29 cellular contexts compared by ENCODE assay signal in genomic region chr12:120532701-120533238, GRCh38. TPM values are rescaled to one million over a fixed set of nuclear protein-coding genes. Genes with fewer than 3 reads are reported as not detected.
DNase-seq lines count a peak whose midpoint lies in the region; ATAC-seq, FAIRE-seq and TF ChIP-seq lines count a peak whose summit lies in the region.
"Had no signal": no experiment of that assay in that cellular context is flagged by ENCODE, and none has a peak within 500 bp of the region (broad histone marks: within the 10 kb centered on the region; RNA-seq: fewer than 3 reads in every experiment).

No MANE protein-coding gene starts in this region.

- POLR2A ChIA-PET in GM10248 (lab: Yijun Ruan, JAX) (interaction anchor here (1.0 kb wide), 1 partner anchor 36 kb away, joined by 5 read pairs; no protein-coding TSS in a partner anchor), GM12878 (lab: Charles Lee) (interaction anchor here (0.9 to 1.3 kb wide), 2 partner anchors 36 to 93 kb away, joined by 3 to 11 read pairs; partner anchors contain the start of gene DYNLL1)

- TF ChIP-seq POLR2A in GM12878 (IDR thresholded peaks at IDR 0.05; ENCODE audit: low read depth, low read length) (no peak), uterus (IDR thresholded peaks at IDR 0.05) (no peak)

- H3K27ac ChIP-seq in OCI-LY1 (ENCODE audit: low read depth, low read length, poor library complexity, severe bottlenecking) (peak overlapping the region; percentile 78), GM12878 (ENCODE audit: control insufficient read depth, insufficient read depth) (no peak overlapping the region), left ventricle myocardium inferior (replicated peaks) (no peak overlapping the region), mammary epithelial cell (ENCODE audit: insufficient read depth, low read depth, low read length) (no peak overlapping the region), uterus (no peak overlapping the region)
- H3K27ac ChIP-seq: ascending aorta, coronary artery, gastroesophageal sphincter, hepatocyte, lower lobe of right lung, sigmoid colon, thyroid gland had no signal

- no peaks in the 10 kb centered on the region for H3K9me2 ChIP-seq in OCI-LY1 (ENCODE audit: low read depth, low read length)

- no peak for TF ChIP-seq EP300 in GM12878 (IDR thresholded peaks at IDR 0.05; ENCODE audit: borderline replicate concordance in 1 of 2, control insufficient read depth in 1 of 2, low read depth in 2 of 2, low read length in 2 of 2)

- TF ChIP-seq CTCF in GM10248 (IDR thresholded peaks at IDR 0.05; ENCODE audit: control extremely low read depth, extremely low read depth, low read depth, missing control alignments) (no peak), OCI-LY1 (IDR thresholded peaks at IDR 0.05; ENCODE audit: low read length) (no peak), GM12878 (IDR thresholded peaks at IDR 0.05 in 2 of 3, conservative IDR thresholded peaks at IDR 0.05 in 1 of 3; ENCODE audit: control insufficient read depth in 2 of 3, extremely low read depth in 1 of 3, insufficient read depth in 1 of 3, low read depth in 3 of 3, low read length in 3 of 3) (no peak), left ventricle myocardium inferior (IDR thresholded peaks at IDR 0.05; ENCODE audit: borderline replicate concordance) (no peak), mammary epithelial cell (conservative IDR thresholded peaks at IDR 0.05 in 1 of 2, IDR thresholded peaks at IDR 0.05 in 1 of 2; ENCODE audit: extremely low read depth in 1 of 2, insufficient read depth in 1 of 2, low read depth in 1 of 2, low read length in 2 of 2) (no peak), uterus (IDR thresholded peaks at IDR 0.05) (no peak)

- intact Hi-C loops in GM12878 (cut with micrococcal nuclease; ENCODE audit: unreplicated experiment): no loop called here
- intact Hi-C loops in left ventricle myocardium inferior (cut with micrococcal nuclease): no loop called here
- intact Hi-C loops in mammary epithelial cell (cut with micrococcal nuclease): loop anchor here (10.0 kb wide), 1 partner anchor 178 kb away; no protein-coding TSS in a partner anchor
- intact Hi-C loops in uterus (cut with DNase I; ENCODE audit: low total_unique reads): no loop called here

- H3K36me3 Mint-ChIP-seq in activated CD8-positive, alpha-beta memory T cell treated with anti-CD3 and anti-CD28 coated beads, Interleukin-2, amount 10 ng/mL, durations not matched to agents 7 days and 5 days: peaks cover 6% of the 10 kb centered on the region

- no peak overlapping the region for H3K4me3 Mint-ChIP-seq in activated CD8-positive, alpha-beta memory T cell treated with anti-CD3 and anti-CD28 coated beads, Interleukin-2, amount 10 ng/mL, durations not matched to agents 7 days and 5 days
- H3K4me3 Mint-ChIP-seq: T-helper 17 cell had no signal

- H4K20me1 ChIP-seq in OCI-LY1 (ENCODE audit: insufficient read depth, low read length) (no peaks in the 10 kb centered on the region), GM12878 (ENCODE audit: control insufficient read depth, insufficient read depth) (peaks cover 5% of the 10 kb centered on the region; the same call in 1 of the 2 replicates), mammary epithelial cell (ENCODE audit: insufficient read depth, low read length) (no peaks in the 10 kb centered on the region)

- TF ChIP-seq RAD21 in GM12878 (IDR thresholded peaks at IDR 0.05; ENCODE audit: insufficient read depth, low read depth, low read length): no peak

- BruUV-seq in GM12878 (replicated peaks; lab: Mats Ljungman, UMichigan): no TSS peak
- no TSS peak for BruUV-seq in mammary epithelial cell (replicated peaks; lab: Mats Ljungman, UMichigan)

- FAIRE-seq in GM12878 (lab: Jason Lieb, UNC): no peak
- FAIRE-seq: A204.1 had no signal

- H3K9me3 ChIP-seq in OCI-LY1 (ENCODE audit: low read length): no peaks in the 10 kb centered on the region
- H3K9me3 ChIP-seq in GM12878 (replicated peaks; ENCODE audit: control insufficient read depth, insufficient read depth, low read length): no peaks in the 10 kb centered on the region
- H3K9me3 ChIP-seq in left ventricle myocardium inferior (replicated peaks): no peaks in the 10 kb centered on the region
- no peaks in the 10 kb centered on the region for H3K9me3 ChIP-seq in mammary epithelial cell (replicated peaks; ENCODE audit: insufficient read depth, low read length)
- H3K9me3 ChIP-seq in uterus: no peaks in the 10 kb centered on the region
- H3K9me3 ChIP-seq: ascending aorta, gastroesophageal sphincter, lower lobe of right lung, psoas muscle, sigmoid colon, thyroid gland had no signal

- H3K9me3 Mint-ChIP-seq in activated CD8-positive, alpha-beta memory T cell treated with anti-CD3 and anti-CD28 coated beads, Interleukin-2, amount 10 ng/mL, durations not matched to agents 7 days and 5 days (ENCODE audit: low read depth): no peaks in the 10 kb centered on the region
- H3K9me3 Mint-ChIP-seq: activated T-cell treated with anti-CD3 and anti-CD28 coated beads, Interleukin-2, amount 50 U/mL, for 72 hours had no signal

- dilution Hi-C loops in mammary epithelial cell (cut with HindIII; ENCODE audit: low sequenced_read_pairs): no loop called here

- CTCF ChIA-PET in activated CD8-positive, alpha-beta memory T cell treated with anti-CD3 and anti-CD28 coated beads, Interleukin-2, amount 10 ng/mL, durations not matched to agents 7 days and 5 days (lab: Charles Lee): no interaction called here
- CTCF ChIA-PET in GM10248 (lab: Yijun Ruan, JAX): interaction anchor here (1.3 kb wide), 1 partner anchor 92 kb away, joined by 3 read pairs; no protein-coding TSS in a partner anchor
- CTCF ChIA-PET in GM12878 (lab: Yijun Ruan, JAX): interaction anchor here (1.0 to 1.2 kb wide), 2 partner anchors 305 to 332 kb away, joined by 3 read pairs; partner anchors contain the start of gene RPLP0
- CTCF ChIA-PET in mammary epithelial cell (lab: Charles Lee; ENCODE audit: low non-redundant PET): no interaction called here

- H2AFZ ChIP-seq in OCI-LY1 (ENCODE audit: low read length): no peak overlapping the region
- peak overlapping the region; percentile 20; the same call in 1 of the 2 replicates for H2AFZ ChIP-seq in GM12878 (ENCODE audit: control insufficient read depth, low read depth, low read length)
- H2AFZ ChIP-seq in mammary epithelial cell (ENCODE audit: low read depth, low read length): no peak overlapping the region

- H3K27me3 ChIP-seq in OCI-LY1 (ENCODE audit: insufficient read depth, low read length) (no peaks in the 10 kb centered on the region), GM12878 (replicated peaks in 1 of 2; ENCODE audit: control insufficient read depth in 2 of 2, insufficient read depth in 2 of 2, low read length in 1 of 2) (no peaks in the 10 kb centered on the region), left ventricle myocardium inferior (ENCODE audit: low read depth) (no peaks in the 10 kb centered on the region), mammary epithelial cell (ENCODE audit: insufficient read depth, low read length) (no peaks in the 10 kb centered on the region), uterus (no peaks in the 10 kb centered on the region)
- H3K27me3 ChIP-seq: ascending aorta, gastroesophageal sphincter, hepatocyte, sigmoid colon, thyroid gland had no signal

- H3K79me2 ChIP-seq in OCI-LY1 (ENCODE audit: insufficient read depth, low read length): peaks cover 29% of the 10 kb centered on the region
- H3K79me2 ChIP-seq in GM12878 (ENCODE audit: control insufficient read depth, insufficient read depth, low read length): peaks cover 44% of the 10 kb centered on the region
- peaks cover 44% of the 10 kb centered on the region for H3K79me2 ChIP-seq in mammary epithelial cell (ENCODE audit: insufficient read depth, low read length)

- 0 out of 2 replicates have a peak, but pooled peaks cover 10% of the 10 kb centered on the region for H3F3A ChIP-seq in OCI-LY1 (ENCODE audit: insufficient read depth, low read length)

- RAD21 ChIA-PET in GM12878 (lab: Charles Lee; ENCODE audit: unreplicated experiment): no interaction called here

- H3K4me1 ChIP-seq in OCI-LY1 (ENCODE audit: insufficient read depth, low read length, severe bottlenecking) (peaks cover 51% of the 10 kb centered on the region), GM12878 (ENCODE audit: control insufficient read depth, insufficient read depth, low read length) (peaks cover 15% of the 10 kb centered on the region), left ventricle myocardium inferior (peaks cover 46% of the 10 kb centered on the region), mammary epithelial cell (ENCODE audit: insufficient read depth, low read length) (peaks cover 35% of the 10 kb centered on the region), uterus (peaks cover 15 to 17% of the 10 kb centered on the region in 2 donors)

- H3K36me3 ChIP-seq in OCI-LY1 (ENCODE audit: insufficient read depth, low read length): peaks cover 8% of the 10 kb centered on the region; the same call in 1 of the 2 replicates
- 0 out of 4 replicates have a peak, but pooled peaks cover 0 to 8% of the 10 kb centered on the region in 2 experiments for H3K36me3 ChIP-seq in GM12878 (ENCODE audit: control insufficient read depth in 2 of 2, insufficient read depth in 2 of 2, low read length in 1 of 2)
- no peaks in the 10 kb centered on the region for H3K36me3 ChIP-seq in left ventricle myocardium inferior
- H3K36me3 ChIP-seq in mammary epithelial cell (ENCODE audit: insufficient read depth, low read length): no peaks in the 10 kb centered on the region
- no peaks in the 10 kb centered on the region for H3K36me3 ChIP-seq in uterus
- H3K36me3 ChIP-seq: ascending aorta, gastroesophageal sphincter, lower lobe of right lung, sigmoid colon, thyroid gland had no signal

- H3K27me3 Mint-ChIP-seq in activated CD8-positive, alpha-beta memory T cell treated with anti-CD3 and anti-CD28 coated beads, Interleukin-2, amount 10 ng/mL, durations not matched to agents 7 days and 5 days: no peaks in the 10 kb centered on the region
- H3K27me3 Mint-ChIP-seq: CD4-positive, alpha-beta memory T cell; T-helper 17 cell had no signal

- no peak overlapping the region for H3K4me3 ChIP-seq in OCI-LY1 (ENCODE audit: low read depth, low read length, poor library complexity, severe bottlenecking)
- H3K4me3 ChIP-seq in GM12878: no peak overlapping the region
- no peak overlapping the region for H3K4me3 ChIP-seq in left ventricle myocardium inferior
- no peak overlapping the region for H3K4me3 ChIP-seq in mammary epithelial cell (replicated peaks in 1 of 3; ENCODE audit: insufficient read depth in 1 of 3, low read depth in 2 of 3, low read length in 3 of 3)
- no peak overlapping the region for H3K4me3 ChIP-seq in uterus
- H3K4me3 ChIP-seq: ascending aorta, coronary artery, gastroesophageal sphincter, hepatocyte, sigmoid colon, thyroid gland had no signal

- H3K9ac ChIP-seq in OCI-LY1 (ENCODE audit: low read length) (no peak overlapping the region), GM12878 (ENCODE audit: control insufficient read depth, insufficient read depth, low read length) (no peak overlapping the region), mammary epithelial cell (ENCODE audit: insufficient read depth, low read length) (no peak overlapping the region)

- H3K4me1 Mint-ChIP-seq in activated CD8-positive, alpha-beta memory T cell treated with anti-CD3 and anti-CD28 coated beads, Interleukin-2, amount 10 ng/mL, durations not matched to agents 7 days and 5 days: peaks cover 48% of the 10 kb centered on the region

- DNase-seq in activated CD8-positive, alpha-beta memory T cell treated with anti-CD3 and anti-CD28 coated beads, Interleukin-2, amount 10 ng/mL, durations not matched to agents 7 days and 5 days: no peak
- no peak for DNase-seq in activated CD8-positive, alpha-beta memory T cell treated with anti-CD3 and anti-CD28 coated beads, Interleukin-2, amount 50 U/mL, for 48 hours
- DNase-seq in GM10248 (ENCODE audit: extremely low spot score) (peak; percentile 33), GM12878 (ENCODE audit: low read depth, low spot score) (no peak), left ventricle myocardium inferior (no peak), mammary epithelial cell (no peak), uterus (no peak)
- DNase-seq: activated CD4-positive, CD25-positive, alpha-beta regulatory T cell treated with anti-CD3 and anti-CD28 coated beads, Interleukin-2, amount 50 U/mL, for 72 hours; activated T-cell treated with anti-CD3 and anti-CD28 coated beads, Interleukin-2, amount 50 U/mL, for 72 hours; CD4-positive, alpha-beta memory T cell; effector CD8-positive, alpha-beta T cell; lower lobe of right lung; naive thymus-derived CD4-positive, alpha-beta T cell; NCI-H1092; NCI-H1694; psoas muscle; stimulated activated CD4-positive, alpha-beta T cell treated with anti-CD3 and anti-CD28 coated beads, Interleukin-12 subunit alpha, Interleukin-12 subunit beta, amount 100 ng/mL, for 4 hours; stimulated activated CD4-positive, alpha-beta T cell treated with anti-CD3 and anti-CD28 coated beads, Interleukin-2, amount 100 ng/mL, for 48 hours; T-helper 17 cell; thyroid gland had no signal

- SMC1A ChIA-PET in GM12878 (lab: Charles Lee; ENCODE audit: uncharacterized antibody, unreplicated experiment): interaction anchor here (0.9 kb wide), 1 partner anchor 44 kb away, joined by 3 read pairs; no protein-coding TSS in a partner anchor

- ATAC-seq in activated CD8-positive, alpha-beta memory T cell treated with anti-CD3 and anti-CD28 coated beads, Interleukin-2, amount 10 ng/mL, durations not matched to agents 7 days and 5 days: no peak
- ATAC-seq in GM12878: no peak
- ATAC-seq: activated T-cell treated with anti-CD3 and anti-CD28 coated beads, Interleukin-2, amount 50 U/mL, for 72 hours; gastroesophageal sphincter; HCT116; lower lobe of right lung; naive thymus-derived CD4-positive, alpha-beta T cell; psoas muscle; SK-N-SH treated with all-trans-retinoic acid at 6 μM for 48 hours; T-helper 17 cell had no signal

- peak overlapping the region; percentile 36 for H3K27ac Mint-ChIP-seq in activated CD8-positive, alpha-beta memory T cell treated with anti-CD3 and anti-CD28 coated beads, Interleukin-2, amount 10 ng/mL, durations not matched to agents 7 days and 5 days
- H3K27ac Mint-ChIP-seq: activated T-cell treated with anti-CD3 and anti-CD28 coated beads, Interleukin-2, amount 50 U/mL, for 72 hours had no signal

- in situ Hi-C loops in GM12878 (cut with MboI): no loop called here
- in situ Hi-C loops in mammary epithelial cell (cut with MboI; ENCODE audit: low sequenced_read_pairs in 2 of 2): no loop called here

- WGBS in GM12878 (ENCODE audit: insufficient coverage, insufficient replicate concordance, low lambda C conversion rate, missing lambda C conversion rate): 3% methylated on average over 4 of the region's 4 CpGs
- WGBS in mammary epithelial cell (ENCODE audit: low coverage, missing lambda C conversion rate): 61% methylated on average over 4 of the region's 4 CpGs

- H3K4me2 ChIP-seq in OCI-LY1 (ENCODE audit: low read length) (no peak overlapping the region), GM12878 (ENCODE audit: control insufficient read depth, insufficient read depth) (no peak overlapping the region), mammary epithelial cell (ENCODE audit: insufficient read depth, low read depth, low read length) (no peak overlapping the region)
- H3K4me2 ChIP-seq: hepatocyte had no signal

RNA-seq across cellular contexts. Expression of gene RNF10, which starts 1.4 kb away (rescaled TPM):
- total RNA-seq in activated CD8-positive, alpha-beta memory T cell treated with anti-CD3 and anti-CD28 coated beads, Interleukin-2, amount 10 ng/mL, durations not matched to agents 7 days and 5 days: 100 to 1,000 TPM; 209 to 217 TPM
- total RNA-seq in GM12878 (2013; cell fraction: nucleolus; rRNA removed): 154 and 205 TPM in 2 replicates
- total RNA-seq in GM12878 (2014; rRNA removed) (39.6 and 48.2 TPM in 2 replicates), GM12878 (2014; rRNA removed; fragmentation: Illumina TruSeq; extraction: Trizol) (43.9 and 52.5 TPM in 2 replicates), GM12878 (2021) (118 and 127 TPM in 2 replicates), left ventricle myocardium inferior (274 TPM), mammary epithelial cell (100 to 1,000 TPM; 104 to 152 TPM), uterus (100 to 1,000 TPM in 2 of 4 donors, 10 to 100 TPM in 2; 53.8 to 169 (median 103) TPM)
- polyA plus RNA-seq in GM12878 (2011; ENCODE audit: low read depth): 117 TPM
- polyA plus RNA-seq in GM12878 (2011; rRNA removed) (64.4 and 70.8 TPM in 2 replicates), GM12878 (2014; fragmentation: Illumina TruSeq; extraction: Trizol) (91.2 and 98.5 TPM in 2 replicates), GM12878 (2014; fragmentation: Nextera tagmentation; extraction: Ambion mirVana) (10 to 100 TPM; 55.3 to 58.3 TPM), GM12878 (2014; rRNA removed) (56.5 and 57.1 TPM in 2 replicates), GM12878 (2016; fragmentation: Nextera tagmentation; extraction: Ambion mirVana) (100 to 1,000 TPM; 109 to 116 TPM), mammary epithelial cell (111 TPM)
- 58.1 and 78.0 TPM in 2 replicates for polyA plus RNA-seq in GM12878 (2011; cell fraction: cytosol; rRNA removed)
- polyA plus RNA-seq in GM12878 (2011; cell fraction: nucleus; rRNA removed): 78.8 and 95.4 TPM in 2 replicates
- polyA plus RNA-seq in GM12878 (2012): 94.3 and 111 TPM in 2 replicates
- polyA minus RNA-seq in GM12878 (2011; rRNA and poly(A)+ RNA removed): 170 and 195 TPM in 2 replicates
- polyA minus RNA-seq in GM12878 (2011; cell fraction: cytosol; rRNA and poly(A)+ RNA removed): 47.6 and 72.4 TPM in 2 replicates
- polyA minus RNA-seq in GM12878 (2011; cell fraction: nucleus; rRNA and poly(A)+ RNA removed): 36.5 and 53.0 TPM in 2 replicates
- 262 TPM for polyA minus RNA-seq in mammary epithelial cell

RNA-seq across cellular contexts. Expression of gene COQ5, which starts 3.8 kb away (rescaled TPM):
- total RNA-seq in activated CD8-positive, alpha-beta memory T cell treated with anti-CD3 and anti-CD28 coated beads, Interleukin-2, amount 10 ng/mL, durations not matched to agents 7 days and 5 days: 10 to 100 TPM; 26.4 to 34.0 TPM
- total RNA-seq in GM12878 (2013; cell fraction: nucleolus; rRNA removed): 7.3 and 7.8 TPM in 2 replicates
- total RNA-seq in GM12878 (2014; rRNA removed) (43.2 and 47.8 TPM in 2 replicates), GM12878 (2014; rRNA removed; fragmentation: Illumina TruSeq; extraction: Trizol) (35.6 and 38.6 TPM in 2 replicates), GM12878 (2021) (30.0 and 32.1 TPM in 2 replicates), left ventricle myocardium inferior (41.8 TPM), mammary epithelial cell (10 to 100 TPM; 12.0 to 21.1 TPM), uterus (100 to 1,000 TPM in 1 of 4 donors, 10 to 100 TPM in 3; 18.5 to 117 (median 25.9) TPM)
- polyA plus RNA-seq in GM12878 (2011; ENCODE audit: low read depth): 27.7 TPM
- polyA plus RNA-seq in GM12878 (2011; rRNA removed) (50.2 and 66.1 TPM in 2 replicates), GM12878 (2014; fragmentation: Illumina TruSeq; extraction: Trizol) (38.0 and 38.1 TPM in 2 replicates), GM12878 (2014; fragmentation: Nextera tagmentation; extraction: Ambion mirVana) (10 to 100 TPM; 24.8 to 32.8 TPM), GM12878 (2014; rRNA removed) (30.4 and 37.6 TPM in 2 replicates), GM12878 (2016; fragmentation: Nextera tagmentation; extraction: Ambion mirVana) (10 to 100 TPM; 66.1 to 69.3 TPM), mammary epithelial cell (22.6 TPM)
- 21.2 and 24.5 TPM in 2 replicates for polyA plus RNA-seq in GM12878 (2011; cell fraction: cytosol; rRNA removed)
- 14.0 and 14.8 TPM in 2 replicates for polyA plus RNA-seq in GM12878 (2011; cell fraction: nucleus; rRNA removed)
- polyA plus RNA-seq in GM12878 (2012): 32.5 and 37.3 TPM in 2 replicates
- 17.8 and 19.7 TPM in 2 replicates for polyA minus RNA-seq in GM12878 (2011; rRNA and poly(A)+ RNA removed)
- polyA minus RNA-seq in GM12878 (2011; cell fraction: cytosol; rRNA and poly(A)+ RNA removed): 8.3 and 12.7 TPM in 2 replicates
- polyA minus RNA-seq in GM12878 (2011; cell fraction: nucleus; rRNA and poly(A)+ RNA removed): 3.7 and 6.5 TPM in 2 replicates
- 79.6 TPM for polyA minus RNA-seq in mammary epithelial cell

RNA-seq across cellular contexts. Expression of gene DYNLL1, which starts 36.9 kb away (rescaled TPM):
- total RNA-seq in activated CD8-positive, alpha-beta memory T cell treated with anti-CD3 and anti-CD28 coated beads, Interleukin-2, amount 10 ng/mL, durations not matched to agents 7 days and 5 days: 100 to 1,000 TPM; 190 to 264 TPM
- total RNA-seq in GM12878 (2013; cell fraction: nucleolus; rRNA removed): 40.6 and 44.1 TPM in 2 replicates
- 217 and 280 TPM in 2 replicates for total RNA-seq in GM12878 (2014; rRNA removed)
- total RNA-seq in GM12878 (2014; rRNA removed; fragmentation: Illumina TruSeq; extraction: Trizol): 341 and 355 TPM in 2 replicates
- 239 and 249 TPM in 2 replicates for total RNA-seq in GM12878 (2021)
- polyA plus RNA-seq in GM12878 (2011; ENCODE audit: low read depth): 278 TPM
- polyA plus RNA-seq in GM12878 (2011; rRNA removed): 366 and 389 TPM in 2 replicates
- polyA plus RNA-seq in GM12878 (2011; cell fraction: cytosol; rRNA removed): 326 and 330 TPM in 2 replicates
- 212 and 217 TPM in 2 replicates for polyA plus RNA-seq in GM12878 (2011; cell fraction: nucleus; rRNA removed)
- 234 and 299 TPM in 2 replicates for polyA plus RNA-seq in GM12878 (2012)
- polyA plus RNA-seq in GM12878 (2014; fragmentation: Illumina TruSeq; extraction: Trizol): 351 and 393 TPM in 2 replicates
- 100 to 1,000 TPM; 744 to 796 TPM for polyA plus RNA-seq in GM12878 (2014; fragmentation: Nextera tagmentation; extraction: Ambion mirVana)
- 342 and 435 TPM in 2 replicates for polyA plus RNA-seq in GM12878 (2014; rRNA removed)
- polyA plus RNA-seq in GM12878 (2016; fragmentation: Nextera tagmentation; extraction: Ambion mirVana): 100 to 1,000 TPM; 586 to 593 TPM
- polyA minus RNA-seq in GM12878 (2011; rRNA and poly(A)+ RNA removed): 73.6 and 113 TPM in 2 replicates
- 63.4 and 68.0 TPM in 2 replicates for polyA minus RNA-seq in GM12878 (2011; cell fraction: cytosol; rRNA and poly(A)+ RNA removed)
- 38.3 and 49.9 TPM in 2 replicates for polyA minus RNA-seq in GM12878 (2011; cell fraction: nucleus; rRNA and poly(A)+ RNA removed)
- total RNA-seq in left ventricle myocardium inferior: 175 TPM
- total RNA-seq in mammary epithelial cell: 100 to 1,000 TPM; 210 to 390 TPM
- polyA plus RNA-seq in mammary epithelial cell: 723 TPM
- 177 TPM for polyA minus RNA-seq in mammary epithelial cell
- 100 to 1,000 TPM; 239 to 457 (median 291) TPM for total RNA-seq in uterus

RNA-seq across cellular contexts. Expression of gene POP5, which starts 48.4 kb away (rescaled TPM):
- total RNA-seq in activated CD8-positive, alpha-beta memory T cell treated with anti-CD3 and anti-CD28 coated beads, Interleukin-2, amount 10 ng/mL, durations not matched to agents 7 days and 5 days: 10 to 100 TPM; 63.1 to 65.1 TPM
- 52.1 and 61.3 TPM in 2 replicates for total RNA-seq in GM12878 (2013; cell fraction: nucleolus; rRNA removed)
- total RNA-seq in GM12878 (2014; rRNA removed): 64.6 and 73.9 TPM in 2 replicates
- total RNA-seq in GM12878 (2014; rRNA removed; fragmentation: Illumina TruSeq; extraction: Trizol): 50.3 and 51.0 TPM in 2 replicates
- 52.8 and 59.2 TPM in 2 replicates for total RNA-seq in GM12878 (2021)
- polyA plus RNA-seq in GM12878 (2011; ENCODE audit: low read depth): 49.5 TPM
- 75.2 and 85.6 TPM in 2 replicates for polyA plus RNA-seq in GM12878 (2011; rRNA removed)
- 96.7 and 104 TPM in 2 replicates for polyA plus RNA-seq in GM12878 (2011; cell fraction: cytosol; rRNA removed)
- 62.5 and 70.9 TPM in 2 replicates for polyA plus RNA-seq in GM12878 (2011; cell fraction: nucleus; rRNA removed)
- polyA plus RNA-seq in GM12878 (2012): 44.6 and 45.2 TPM in 2 replicates
- 39.7 and 50.9 TPM in 2 replicates for polyA plus RNA-seq in GM12878 (2014; fragmentation: Illumina TruSeq; extraction: Trizol)
- polyA plus RNA-seq in GM12878 (2014; fragmentation: Nextera tagmentation; extraction: Ambion mirVana): 100 to 1,000 TPM; 217 to 234 TPM
- polyA plus RNA-seq in GM12878 (2014; rRNA removed): 69.0 and 81.8 TPM in 2 replicates
- 100 to 1,000 TPM; 138 to 148 TPM for polyA plus RNA-seq in GM12878 (2016; fragmentation: Nextera tagmentation; extraction: Ambion mirVana)
- polyA minus RNA-seq in GM12878 (2011; rRNA and poly(A)+ RNA removed): 44.5 and 53.5 TPM in 2 replicates
- polyA minus RNA-seq in GM12878 (2011; cell fraction: cytosol; rRNA and poly(A)+ RNA removed): 15.4 and 22.2 TPM in 2 replicates
- 23.5 and 41.2 TPM in 2 replicates for polyA minus RNA-seq in GM12878 (2011; cell fraction: nucleus; rRNA and poly(A)+ RNA removed)
- total RNA-seq in left ventricle myocardium inferior: 48.3 TPM
- 10 to 100 TPM; 19.3 to 35.6 TPM for total RNA-seq in mammary epithelial cell
- polyA plus RNA-seq in mammary epithelial cell: 82.6 TPM
- polyA minus RNA-seq in mammary epithelial cell: 16.3 TPM
- total RNA-seq in uterus: 10 to 100 TPM in 2 of 4 donors, 1 to 10 TPM in 1, under 1 TPM in 1; 0.59 to 32.2 (median 18.0) TPM

Comparison
In these comparisons a context has a peak if more than half of its experiments do, and no peak if none do; other contexts are left out.
1. CTCF ChIA-PET loops: an anchor here in GM10248 (1.3 kb wide) and GM12878 (1.0 to 1.2 kb wide); none called in activated CD8-positive, alpha-beta memory T cell treated with anti-CD3 and anti-CD28 coated beads, Interleukin-2, amount 10 ng/mL, durations not matched to agents 7 days and 5 days and mammary epithelial cell.